In genomic region chr19:56504581-56504980, GRCh38 we compare ENCODE assay signal across 30 cellular contexts. TPM values are rescaled to one million over a fixed set of nuclear protein-coding genes. Genes with fewer than 3 reads are reported as not detected.
A peak's percentile ranks its signal among the peaks of the same experiment; 100 is the strongest.
DNase-seq lines count a peak whose midpoint lies in the region; ATAC-seq and TF ChIP-seq lines count a peak whose summit lies in the region.
"Had no signal": no experiment of that assay in that cellular context is flagged by ENCODE, and none has a peak within 500 bp of the region (broad histone marks: within the 10 kb centered on the region; RNA-seq: fewer than 3 reads in every experiment).

No MANE protein-coding gene starts in this region.

- H4K91ac ChIP-seq in IMR-90 (ENCODE audit: insufficient read depth, low read depth, low read length): no peak overlapping the region

- no peak overlapping the region for H3K14ac ChIP-seq in IMR-90 (replicated peaks; ENCODE audit: low read depth, low read length)

- no peaks in the 10 kb centered on the region for H3K4me1 Mint-ChIP-seq in MCF 10A (ENCODE audit: insufficient read depth, unreplicated experiment)

- TF ChIP-seq RAD21 in IMR-90 (IDR thresholded peaks at IDR 0.05; ENCODE audit: low read length): no peak

- peaks cover 28% of the 10 kb centered on the region for H3K9me3 Mint-ChIP-seq in MCF 10A (ENCODE audit: unreplicated experiment)

- peaks cover 8 to 10% of the 10 kb centered on the region in 2 experiments for H3K79me1 ChIP-seq in IMR-90 (ENCODE audit: low read depth in 1 of 2, low read length in 2 of 2)

- no peak overlapping the region for H3K18ac ChIP-seq in IMR-90 (ENCODE audit: low read depth, low read length)

- TF ChIP-seq CTCF in IMR-90 (conservative IDR thresholded peaks at IDR 0.05; ENCODE audit: low read depth, low read length) (no peak), brain microvascular endothelial cell (IDR thresholded peaks at IDR 0.05; ENCODE audit: low read depth, low read length, missing control alignments) (no peak), fibroblast of villous mesenchyme (IDR thresholded peaks at IDR 0.05; ENCODE audit: insufficient read depth, low read depth, low read length) (no peak), MCF 10A (IDR thresholded peaks at IDR 0.05; ENCODE audit: unreplicated experiment) (no peak), gastroesophageal sphincter (IDR thresholded peaks at IDR 0.05) (no peak)

- no peak overlapping the region for H3K4me3 Mint-ChIP-seq in MCF 10A (ENCODE audit: unreplicated experiment)
- H3K4me3 Mint-ChIP-seq: naive thymus-derived CD4-positive, alpha-beta T cell had no signal

- no peak overlapping the region for H2BK20ac ChIP-seq in IMR-90 (ENCODE audit: low read depth, low read length)

- ATAC-seq in IMR-90 (ENCODE audit: low read depth) (no peak), HG02588 (IDR thresholded peaks at IDR 0.05; ENCODE audit: unreplicated experiment) (no peak), gastroesophageal sphincter (no peak)
- ATAC-seq: activated CD4-positive, CD25-positive, alpha-beta regulatory T cell treated with anti-CD3 and anti-CD28 coated beads, Interleukin-2, amount 50 U/mL, for 24 hours; lower lobe of right lung; naive thymus-derived CD4-positive, alpha-beta T cell; right lobe of liver had no signal

- POLR2A ChIA-PET in IMR-90 (lab: Charles Lee; ENCODE audit: unreplicated experiment) (no interaction called here), MCF 10A (lab: Yijun Ruan, JAX) (no interaction called here)

- no peak overlapping the region for H3K4me2 ChIP-seq in IMR-90 (ENCODE audit: low read depth, low read length)
- H3K4me2 ChIP-seq: BLaER1 treated with 17β-estradiol and CSF1 and Interleukin-3, amounts not matched to agents 10 nM and 100 nM; hepatocyte had no signal

- H2AK9ac ChIP-seq in IMR-90 (replicated peaks; ENCODE audit: low read depth, low read length, poor library complexity): no peak overlapping the region

- no peaks in the 10 kb centered on the region for H4K20me1 ChIP-seq in IMR-90 (ENCODE audit: insufficient read depth, low read length)
- H4K20me1 ChIP-seq: BLaER1 treated with 17β-estradiol and CSF1 and Interleukin-3, amounts not matched to agents 10 nM and 100 nM had no signal

- no peak overlapping the region for H3K23ac ChIP-seq in IMR-90 (ENCODE audit: low read depth, low read length)

- H4K8ac ChIP-seq in IMR-90 (ENCODE audit: low read depth in 2 of 2, low read length in 2 of 2): no peak overlapping the region

- dilution Hi-C loops in IMR-90 (cut with HindIII; ENCODE audit: low sequenced_read_pairs, unreplicated experiment): no loop called here

- no peak overlapping the region for H2BK5ac ChIP-seq in IMR-90 (ENCODE audit: low read depth, low read length, poor library complexity, severe bottlenecking)

- no CpG with 5 or more reads among the region's 2 CpGs for WGBS in IMR-90 (ENCODE audit: extremely low coverage in 2 of 2, insufficient read length in 1 of 2), 2 experiments
- 85 to 86% methylated on average over 2 of the region's 2 CpGs for WGBS in gastroesophageal sphincter (ENCODE audit: low coverage in 1 of 2), 2 donors

- H3K36me3 ChIP-seq in IMR-90 (ENCODE audit: control insufficient read depth, insufficient read depth, low read length) (no peaks in the 10 kb centered on the region; the same call in 1 of the 2 replicates), brain microvascular endothelial cell (replicated peaks) (no peaks in the 10 kb centered on the region), gastroesophageal sphincter (no peaks in the 10 kb centered on the region)
- H3K36me3 ChIP-seq: adrenal gland; BLaER1 treated with 17β-estradiol and CSF1 and Interleukin-3, amounts not matched to agents 10 nM and 100 nM; breast epithelium; lower lobe of right lung; prostate gland; right lobe of liver had no signal

- H3K27ac Mint-ChIP-seq in MCF 10A (ENCODE audit: low read depth, unreplicated experiment): no peak overlapping the region
- H3K27ac Mint-ChIP-seq: naive thymus-derived CD4-positive, alpha-beta T cell had no signal

- peaks cover 7% of the 10 kb centered on the region for H3K9me1 ChIP-seq in IMR-90 (ENCODE audit: insufficient read depth, low read length)

- no peak overlapping the region for H2AK5ac ChIP-seq in IMR-90 (ENCODE audit: low read depth, low read length)

- H3K27me3 Mint-ChIP-seq in MCF 10A (ENCODE audit: insufficient read depth, unreplicated experiment): no peaks in the 10 kb centered on the region

- intact Hi-C loops in IMR-90 (cut with micrococcal nuclease) (no loop called here), MCF 10A (cut with micrococcal nuclease) (no loop called here)

- no TSS peak for BruUV-seq in IMR-90 (replicated peaks; lab: Mats Ljungman, UMichigan)
- no TSS peak for BruUV-seq in MCF 10A (replicated peaks; lab: Mats Ljungman, UMichigan)

- CTCF ChIA-PET in IMR-90 (lab: Yijun Ruan, JAX): interaction anchor here (1.2 kb wide), 1 partner anchor 16 kb away, joined by 3 read pairs; no protein-coding TSS in a partner anchor
- CTCF ChIA-PET in MCF 10A (lab: Yijun Ruan, JAX): interaction anchor here (0.6 kb wide), 1 partner anchor 600 kb away, joined by 4 read pairs; no protein-coding TSS in a partner anchor

- TF ChIP-seq EP300 in gastroesophageal sphincter (IDR thresholded peaks at IDR 0.05): no peak

- DNase-seq in IMR-90 (peak; percentile 68), brain microvascular endothelial cell (peak; percentile 54), fibroblast of villous mesenchyme (ENCODE audit: low read depth) (peak; percentile 29), globus pallidus (ENCODE audit: low spot score) (no peak), MCF 10A (ENCODE audit: unreplicated experiment) (no peak)
- DNase-seq: activated CD4-positive, alpha-beta T cell treated with anti-CD3 and anti-CD28 coated beads, Interleukin-2, amount 50 U/mL, for 48 hours; activated naive CD4-positive, alpha-beta T cell; adrenal gland; DMS153; effector CD4-positive, alpha-beta T cell; foreskin melanocyte; HCEC 1CT; lower lobe of right lung; naive thymus-derived CD4-positive, alpha-beta T cell; NCI-H1417; NCI-H2029; NCI-H526; nucleus accumbens; right lobe of liver; Right ventricle myocardium superior; stimulated activated CD4-positive, alpha-beta T cell treated with anti-CD3 and anti-CD28 coated beads, Interleukin-4, amount 100 ng/mL, for 24 hours; T-helper 2 cell had no signal

- H3K4me3 ChIP-seq in IMR-90 (ENCODE audit: insufficient read depth, low read depth, low read length) (no peak overlapping the region), brain microvascular endothelial cell (ENCODE audit: low read depth, low read length) (no peak overlapping the region), fibroblast of villous mesenchyme (ENCODE audit: low read depth, low read length) (no peak overlapping the region), gastroesophageal sphincter (no peak overlapping the region)
- H3K4me3 ChIP-seq: adrenal gland; BLaER1 treated with 17β-estradiol and CSF1 and Interleukin-3, amounts not matched to agents 10 nM and 100 nM; breast epithelium; hepatocyte; lower lobe of right lung; prostate gland; right lobe of liver; tibial nerve had no signal

- H3K27me3 ChIP-seq in IMR-90 (ENCODE audit: control insufficient read depth, insufficient read depth, low read length) (no peaks in the 10 kb centered on the region), brain microvascular endothelial cell (replicated peaks) (no peaks in the 10 kb centered on the region), gastroesophageal sphincter (no peaks in the 10 kb centered on the region)
- H3K27me3 ChIP-seq: adrenal gland; BLaER1 treated with 17β-estradiol and CSF1 and Interleukin-3, amounts not matched to agents 10 nM and 100 nM; breast epithelium; hepatocyte; right lobe of liver; tibial nerve had no signal

- in situ Hi-C loops in IMR-90 (cut with MboI; ENCODE audit: low sequenced_read_pairs) (no loop called here), brain microvascular endothelial cell (cut with HindIII; ENCODE audit: low pct_ligation_motif_present, low sequenced_read_pairs) (no loop called here)

- H3K9me3 ChIP-seq in IMR-90 (ENCODE audit: control insufficient read depth, insufficient read depth, low read length): peaks cover 8% of the 10 kb centered on the region
- H3K9me3 ChIP-seq in gastroesophageal sphincter: peaks cover 0 to 10% (median 0%) of the 10 kb centered on the region in 3 donors
- H3K9me3 ChIP-seq: adrenal gland, prostate gland had no signal

- H3K56ac ChIP-seq in IMR-90 (ENCODE audit: extremely low read depth, insufficient read depth, low read length): no peak overlapping the region

- H3K27ac ChIP-seq in IMR-90 (ENCODE audit: insufficient read depth, low read length) (no peak overlapping the region), brain microvascular endothelial cell (no peak overlapping the region), gastroesophageal sphincter (no peak overlapping the region)
- H3K27ac ChIP-seq: adrenal gland; BLaER1 treated with 17β-estradiol and CSF1 and Interleukin-3, amounts not matched to agents 10 nM and 100 nM; breast epithelium; hepatocyte; lower lobe of right lung; prostate gland; right lobe of liver; tibial nerve had no signal

- no peak overlapping the region for H2AFZ ChIP-seq in IMR-90 (replicated peaks; ENCODE audit: low read length, poor library complexity)
- H2AFZ ChIP-seq: hepatocyte had no signal

- H2BK120ac ChIP-seq in IMR-90 (ENCODE audit: low read depth, low read length): no peak overlapping the region

- TF ChIP-seq POLR2A in IMR-90 (IDR thresholded peaks at IDR 0.05; ENCODE audit: low read depth, low read length) (no peak), gastroesophageal sphincter (IDR thresholded peaks at IDR 0.05) (no peak)

- no peak overlapping the region for H3K4ac ChIP-seq in IMR-90 (ENCODE audit: low read depth, low read length)

- H2BK15ac ChIP-seq in IMR-90 (ENCODE audit: low read depth, low read length): no peak overlapping the region

- no peak overlapping the region for H3K9ac ChIP-seq in IMR-90 (ENCODE audit: low read depth, low read length)
- H3K9ac ChIP-seq: BLaER1 treated with 17β-estradiol and CSF1 and Interleukin-3, amounts not matched to agents 10 nM and 100 nM had no signal

- H3K36me3 Mint-ChIP-seq in MCF 10A (ENCODE audit: insufficient read depth, unreplicated experiment): no peaks in the 10 kb centered on the region

- H3K4me1 ChIP-seq in IMR-90 (ENCODE audit: control insufficient read depth, insufficient read depth, low read length) (peaks cover 3% of the 10 kb centered on the region), gastroesophageal sphincter (peaks cover 0 to 9% (median 6%) of the 10 kb centered on the region in 3 donors)
- H3K4me1 ChIP-seq: breast epithelium had no signal

- H4K5ac ChIP-seq in IMR-90 (ENCODE audit: low read depth, low read length): no peak overlapping the region

RNA-seq across cellular contexts. Expression of gene ZNF471, which starts 3.1 kb away (rescaled TPM):
- total RNA-seq in IMR-90 (2012; rRNA removed): 2.3 and 2.8 TPM in 2 replicates
- polyA plus RNA-seq in IMR-90 (2012; rRNA removed): 1.9 and 2.5 TPM in 2 replicates
- polyA plus RNA-seq in IMR-90 (2012; cell fraction: cytosol; rRNA removed): 0.53 and 0.73 TPM in 2 replicates
- 3.3 and 13.3 TPM in 2 replicates for polyA plus RNA-seq in IMR-90 (2012; cell fraction: nucleus; rRNA removed; ENCODE audit: low replicate concordance)
- total RNA-seq in fibroblast of villous mesenchyme: 1.9 and 3.9 TPM in 2 replicates
- not detected in 2 replicates for total RNA-seq in MCF 10A (2022)
- 10 to 100 TPM in 2 of 4 donors, 1 to 10 TPM in 2; 8.4 to 18.7 (median 10.2) TPM for total RNA-seq in gastroesophageal sphincter

RNA-seq across cellular contexts. Expression of gene ZNF667, which starts 27.4 kb away (rescaled TPM):
- 3.4 and 4.7 TPM in 2 replicates for total RNA-seq in IMR-90 (2012; rRNA removed)
- 1.3 and 1.8 TPM in 2 replicates for polyA plus RNA-seq in IMR-90 (2012; rRNA removed)
- 0.38 and 0.44 TPM in 2 replicates for polyA plus RNA-seq in IMR-90 (2012; cell fraction: cytosol; rRNA removed)
- 1.6 and 7.3 TPM in 2 replicates for polyA plus RNA-seq in IMR-90 (2012; cell fraction: nucleus; rRNA removed; ENCODE audit: low replicate concordance)
- 0.97 and 2.6 TPM in 2 replicates for total RNA-seq in fibroblast of villous mesenchyme
- not detected in 2 replicates for total RNA-seq in MCF 10A (2022)
- total RNA-seq in gastroesophageal sphincter: 1 to 10 TPM; 2.5 to 6.7 (median 3.4) TPM

RNA-seq across cellular contexts. Expression of gene ZFP28, which starts 34.2 kb away (rescaled TPM):
- total RNA-seq in IMR-90 (2012; rRNA removed): 6.4 and 6.5 TPM in 2 replicates
- polyA plus RNA-seq in IMR-90 (2012; rRNA removed): 2.7 and 3.0 TPM in 2 replicates
- polyA plus RNA-seq in IMR-90 (2012; cell fraction: cytosol; rRNA removed): 0.68 and 0.84 TPM in 2 replicates
- polyA plus RNA-seq in IMR-90 (2012; cell fraction: nucleus; rRNA removed; ENCODE audit: low replicate concordance): 2.0 and 11.2 TPM in 2 replicates
- 6.1 and 12.1 TPM in 2 replicates for total RNA-seq in fibroblast of villous mesenchyme
- not detected in 2 replicates for total RNA-seq in MCF 10A (2022)
- 10 to 100 TPM; 10.2 to 19.1 (median 14.3) TPM for total RNA-seq in gastroesophageal sphincter

Comparison
In these comparisons a context has a peak if more than half of its experiments do, and no peak if none do; other contexts are left out.
1. DNase-seq: peak in IMR-90 (single experiment), brain microvascular endothelial cell (single experiment) and fibroblast of villous mesenchyme (single experiment); none in globus pallidus (single experiment) and MCF 10A (single experiment).